In the genomic region with DNA sequence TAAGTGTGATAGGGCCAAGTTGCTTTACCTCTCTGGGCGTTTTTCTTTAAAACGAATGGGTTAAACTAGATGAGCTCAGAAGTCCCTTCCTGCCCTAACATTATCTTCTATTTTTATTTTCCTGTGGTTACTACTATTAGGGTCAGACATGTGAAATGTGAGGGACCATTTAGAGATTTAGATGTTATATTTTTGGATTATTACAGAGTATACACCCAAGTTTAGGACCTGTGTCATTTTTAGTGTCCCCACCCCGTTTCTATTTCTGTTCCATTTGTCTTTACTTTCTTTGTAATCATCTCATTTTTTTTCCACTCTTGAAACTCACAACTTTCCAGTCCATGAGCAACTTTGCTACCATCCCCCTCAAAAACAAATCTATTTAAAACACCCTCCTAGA, we compare ENCODE assay signal across 25 cellular contexts. TPM values are rescaled to one million over a fixed set of nuclear protein-coding genes. Genes with fewer than 3 reads are reported as not detected.
DNase-seq lines count a peak whose midpoint lies in the region; ATAC-seq and TF ChIP-seq lines count a peak whose summit lies in the region.
"Had no signal": no experiment of that assay in that cellular context is flagged by ENCODE, and none has a peak within 500 bp of the region (broad histone marks: within the 10 kb centered on the region; RNA-seq: fewer than 3 reads in every experiment).

No MANE protein-coding gene starts in this region.

- H3K4me1 Mint-ChIP-seq in stimulated activated naive CD8-positive, alpha-beta T cell treated with anti-CD3 and anti-CD28 coated beads, Interleukin-15, Interleukin-2, amounts not matched to agents 100 ng/mL and 50 ng/mL, for 24 hours (ENCODE audit: low read depth), result peaks cover 44% of the 10 kb centered on the region
- H3K4me1 Mint-ChIP-seq in activated T-helper 2 cell treated with anti-CD3 and anti-CD28 coated beads, Interferon-gamma antibody, Interleukin-2, Interleukin-4, amounts not matched to agents 10 μg/mL and 5 μg/mL and 100 μg/mL, durations not matched to agents 14 hours and 24 hours and 36 hours (ENCODE audit: low read depth), result peaks cover 34% of the 10 kb centered on the region

- H3K9me3 ChIP-seq in upper lobe of left lung, result no peaks in the 10 kb centered on the region
- H3K9me3 ChIP-seq: esophagus muscularis mucosa, right lobe of liver, SJCRH30, thoracic aorta had no signal

- H3K27ac ChIP-seq in upper lobe of left lung, result no peak overlapping the region
- H3K27ac ChIP-seq: esophagus muscularis mucosa, right lobe of liver, SJCRH30, thoracic aorta, WERI-Rb-1 had no signal

- H3K4me3 ChIP-seq in upper lobe of left lung, result no peak overlapping the region
- H3K4me3 ChIP-seq: esophagus muscularis mucosa, K562, right lobe of liver, SJCRH30, thoracic aorta had no signal

- intact Hi-C loops in activated T-helper 2 cell treated with anti-CD3 and anti-CD28 coated beads, Interferon-gamma antibody, Interleukin-2, Interleukin-4, amounts not matched to agents 10 μg/mL and 5 μg/mL and 100 μg/mL, durations not matched to agents 14 hours and 24 hours and 36 hours (cut with micrococcal nuclease), result no loop called here

- WGBS in upper lobe of left lung, 2 donors, result 75 to 81% methylated on average over 3 of the region's 3 CpGs

- DNase-seq in stimulated activated naive CD8-positive, alpha-beta T cell treated with anti-CD3 and anti-CD28 coated beads, Interleukin-15, Interleukin-2, amounts not matched to agents 100 U/mL and 50 U/mL, for 24 hours, result no peak
- DNase-seq in activated T-helper 2 cell treated with anti-CD3 and anti-CD28 coated beads, Interferon-gamma antibody, Interleukin-2, Interleukin-4, amounts not matched to agents 10 μg/mL and 5 μg/mL and 100 μg/mL, durations not matched to agents 14 hours and 24 hours and 36 hours (ENCODE audit: low spot score), result no peak
- DNase-seq in HEK293T (ENCODE audit: extremely low spot score), result no peak
- no peak for DNase-seq in upper lobe of left lung
- DNase-seq: activated T-cell treated with anti-CD3 and anti-CD28 coated beads, Interleukin-2, amount 50 U/mL, for 72 hours; CD4-positive, alpha-beta memory T cell; DMS 273 treated with DMSO at 0.1 percent for 48 hours; effector memory CD8-positive, alpha-beta T cell; HCEC 1CT; left ventricle myocardium superior; midbrain; NCI-H1436; NCI-H2107; NCI-H524; right lobe of liver; SJCRH30; WERI-Rb-1 had no signal

- TF ChIP-seq CTCF in upper lobe of left lung (IDR thresholded peaks at IDR 0.05), result no peak

- no peak for TF ChIP-seq POLR2A in upper lobe of left lung (IDR thresholded peaks at IDR 0.05)

- no peaks in the 10 kb centered on the region for H3K36me3 Mint-ChIP-seq in stimulated activated naive CD8-positive, alpha-beta T cell treated with anti-CD3 and anti-CD28 coated beads, Interleukin-15, Interleukin-2, amounts not matched to agents 100 ng/mL and 50 ng/mL, for 24 hours (ENCODE audit: low read depth)
- H3K36me3 Mint-ChIP-seq in activated T-helper 2 cell treated with anti-CD3 and anti-CD28 coated beads, Interferon-gamma antibody, Interleukin-2, Interleukin-4, amounts not matched to agents 10 μg/mL and 5 μg/mL and 100 μg/mL, durations not matched to agents 14 hours and 24 hours and 36 hours (ENCODE audit: low read depth), result no peaks in the 10 kb centered on the region
- H3K36me3 Mint-ChIP-seq: CD4-positive, alpha-beta memory T cell had no signal

- no peak overlapping the region for H3K4me3 Mint-ChIP-seq in stimulated activated naive CD8-positive, alpha-beta T cell treated with anti-CD3 and anti-CD28 coated beads, Interleukin-15, Interleukin-2, amounts not matched to agents 100 ng/mL and 50 ng/mL, for 24 hours
- no peak overlapping the region for H3K4me3 Mint-ChIP-seq in activated T-helper 2 cell treated with anti-CD3 and anti-CD28 coated beads, Interferon-gamma antibody, Interleukin-2, Interleukin-4, amounts not matched to agents 10 μg/mL and 5 μg/mL and 100 μg/mL, durations not matched to agents 14 hours and 24 hours and 36 hours (ENCODE audit: low read depth)
- H3K4me3 Mint-ChIP-seq: activated T-cell treated with anti-CD3 and anti-CD28 coated beads, Interleukin-2, amount 50 U/mL, for 72 hours; CD4-positive, alpha-beta memory T cell; effector memory CD8-positive, alpha-beta T cell had no signal

- CTCF ChIA-PET in HEK293T (lab: Yijun Ruan, JAX), result no interaction called here

- POLR2A ChIA-PET in HEK293T (lab: Yijun Ruan, JAX), result no interaction called here

- H3K9me3 Mint-ChIP-seq in stimulated activated naive CD8-positive, alpha-beta T cell treated with anti-CD3 and anti-CD28 coated beads, Interleukin-15, Interleukin-2, amounts not matched to agents 100 ng/mL and 50 ng/mL, for 24 hours, result no peaks in the 10 kb centered on the region
- H3K9me3 Mint-ChIP-seq in activated T-helper 2 cell treated with anti-CD3 and anti-CD28 coated beads, Interferon-gamma antibody, Interleukin-2, Interleukin-4, amounts not matched to agents 10 μg/mL and 5 μg/mL and 100 μg/mL, durations not matched to agents 14 hours and 24 hours and 36 hours, result no peaks in the 10 kb centered on the region
- H3K9me3 Mint-ChIP-seq: activated T-cell treated with anti-CD3 and anti-CD28 coated beads, Interleukin-2, amount 50 U/mL, for 72 hours; CD4-positive, alpha-beta memory T cell; effector memory CD8-positive, alpha-beta T cell had no signal

- no peaks in the 10 kb centered on the region for H3K27me3 ChIP-seq in upper lobe of left lung
- H3K27me3 ChIP-seq: esophagus muscularis mucosa, right lobe of liver had no signal

- no peaks in the 10 kb centered on the region for H3K36me3 ChIP-seq in upper lobe of left lung
- H3K36me3 ChIP-seq: esophagus muscularis mucosa, right lobe of liver, SJCRH30, thoracic aorta had no signal

- no peak for TF ChIP-seq EP300 in upper lobe of left lung (IDR thresholded peaks at IDR 0.05)

- H3K27me3 Mint-ChIP-seq in stimulated activated naive CD8-positive, alpha-beta T cell treated with anti-CD3 and anti-CD28 coated beads, Interleukin-15, Interleukin-2, amounts not matched to agents 100 ng/mL and 50 ng/mL, for 24 hours, result no peaks in the 10 kb centered on the region
- no peaks in the 10 kb centered on the region for H3K27me3 Mint-ChIP-seq in activated T-helper 2 cell treated with anti-CD3 and anti-CD28 coated beads, Interferon-gamma antibody, Interleukin-2, Interleukin-4, amounts not matched to agents 10 μg/mL and 5 μg/mL and 100 μg/mL, durations not matched to agents 14 hours and 24 hours and 36 hours (ENCODE audit: low read depth)
- H3K27me3 Mint-ChIP-seq: CD4-positive, alpha-beta memory T cell; effector memory CD8-positive, alpha-beta T cell had no signal

- H3K27ac Mint-ChIP-seq in stimulated activated naive CD8-positive, alpha-beta T cell treated with anti-CD3 and anti-CD28 coated beads, Interleukin-15, Interleukin-2, amounts not matched to agents 100 ng/mL and 50 ng/mL, for 24 hours, result peak overlapping the region; percentile 27
- peak overlapping the region; percentile 6 for H3K27ac Mint-ChIP-seq in activated T-helper 2 cell treated with anti-CD3 and anti-CD28 coated beads, Interferon-gamma antibody, Interleukin-2, Interleukin-4, amounts not matched to agents 10 μg/mL and 5 μg/mL and 100 μg/mL, durations not matched to agents 14 hours and 24 hours and 36 hours
- H3K27ac Mint-ChIP-seq: activated T-cell treated with anti-CD3 and anti-CD28 coated beads, Interleukin-2, amount 50 U/mL, for 72 hours had no signal

- no peaks in the 10 kb centered on the region for H3K4me1 ChIP-seq in upper lobe of left lung
- H3K4me1 ChIP-seq: esophagus muscularis mucosa, right lobe of liver, SJCRH30 had no signal

- ATAC-seq in stimulated activated naive CD8-positive, alpha-beta T cell treated with anti-CD3 and anti-CD28 coated beads, Interleukin-15, Interleukin-2, amounts not matched to agents 100 U/mL and 50 U/mL, for 24 hours, result no peak
- ATAC-seq in GM19351 (IDR thresholded peaks at IDR 0.05; ENCODE audit: unreplicated experiment) (peak; percentile 58), GM18907 (IDR thresholded peaks at IDR 0.05; ENCODE audit: unreplicated experiment) (no peak), GM21723 (IDR thresholded peaks at IDR 0.05; ENCODE audit: unreplicated experiment) (no peak), upper lobe of left lung (ENCODE audit: low FRiP score in 2 of 2) (no peak)
- ATAC-seq: activated T-cell treated with anti-CD3 and anti-CD28 coated beads, Interleukin-2, amount 50 U/mL, for 72 hours; effector memory CD8-positive, alpha-beta T cell; K562; left ventricle myocardium superior; Panc1; right lobe of liver had no signal

TF ChIP-seq in HEK293T, 16 proteins besides CTCF, POLR2A, EP300 and RAD21:
- no peak for TF ChIP-seq ZNF384 (IDR thresholded peaks at IDR 0.05)
- TF ChIP-seq SP1 (IDR thresholded peaks at IDR 0.05), result no peak
- TF ChIP-seq ELF4 (IDR thresholded peaks at IDR 0.05), result no peak
- no peak for TF ChIP-seq FOXK2 (IDR thresholded peaks at IDR 0.05)
- no peak for TF ChIP-seq FOXA1 (IDR thresholded peaks at IDR 0.05)
- TF ChIP-seq CTBP1 (IDR thresholded peaks at IDR 0.05; ENCODE audit: borderline replicate concordance), result no peak
- TF ChIP-seq LEF1 (IDR thresholded peaks at IDR 0.05; ENCODE audit: borderline replicate concordance), result no peak
- TF ChIP-seq BHLHE40 (IDR thresholded peaks at IDR 0.05; ENCODE audit: borderline replicate concordance), result no peak
- TF ChIP-seq HDGF (IDR thresholded peaks at IDR 0.05; ENCODE audit: borderline replicate concordance), result no peak
- no peak for TF ChIP-seq ARNT (IDR thresholded peaks at IDR 0.05)
- no peak for TF ChIP-seq NFRKB (IDR thresholded peaks at IDR 0.05)
- TF ChIP-seq FOXM1 (IDR thresholded peaks at IDR 0.05; ENCODE audit: borderline replicate concordance), result no peak
- no peak for TF ChIP-seq L3MBTL2 (conservative IDR thresholded peaks at IDR 0.05)
- no peak for TF ChIP-seq TARDBP (IDR thresholded peaks at IDR 0.05)
- TF ChIP-seq, protein P1, sequence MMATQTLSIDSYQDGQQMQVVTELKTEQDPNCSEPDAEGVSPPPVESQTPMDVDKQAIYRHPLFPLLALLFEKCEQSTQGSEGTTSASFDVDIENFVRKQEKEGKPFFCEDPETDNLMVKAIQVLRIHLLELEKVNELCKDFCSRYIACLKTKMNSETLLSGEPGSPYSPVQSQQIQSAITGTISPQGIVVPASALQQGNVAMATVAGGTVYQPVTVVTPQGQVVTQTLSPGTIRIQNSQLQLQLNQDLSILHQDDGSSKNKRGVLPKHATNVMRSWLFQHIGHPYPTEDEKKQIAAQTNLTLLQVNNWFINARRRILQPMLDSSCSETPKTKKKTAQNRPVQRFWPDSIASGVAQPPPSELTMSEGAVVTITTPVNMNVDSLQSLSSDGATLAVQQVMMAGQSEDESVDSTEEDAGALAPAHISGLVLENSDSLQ (IDR thresholded peaks at IDR 0.05), result no peak

RNA-seq across cellular contexts. Expression of a gene that starts 56.3 kb away (rescaled TPM):
- total RNA-seq in activated T-helper 2 cell treated with anti-CD3 and anti-CD28 coated beads, Interferon-gamma antibody, Interleukin-2, Interleukin-4, amounts not matched to agents 10 μg/mL and 5 μg/mL and 100 μg/mL, durations not matched to agents 14 hours and 24 hours and 36 hours, result 1.6 and 2.6 TPM in 2 replicates
- 10 to 100 TPM in 1 of 6 donors, 1 to 10 TPM in 5; 2.3 to 13.5 (median 7.4) TPM for total RNA-seq in upper lobe of left lung
